8 cellular contexts compared by ENCODE assay signal in genomic region chr7:36287371-36288241, GRCh38.
A peak's percentile ranks its signal among the peaks of the same experiment; 100 is the strongest.
DNase-seq lines count a peak whose midpoint lies in the region; ATAC-seq lines count a peak whose summit lies in the region.

No MANE protein-coding gene starts in this region.

- H3K9ac ChIP-seq in Karpas-422 (ENCODE audit: low read length) = peak overlapping the region; percentile 73
- peak overlapping the region; percentile 26 to 60 for H3K9ac ChIP-seq in mucosa of rectum (ENCODE audit: low read depth in 1 of 2, low read length in 2 of 2)

- peaks cover 12% of the 10 kb centered on the region; the same call in 1 of the 2 replicates for H3K36me3 ChIP-seq in Karpas-422 (ENCODE audit: insufficient read depth, low read length)
- peaks cover 2% of the 10 kb centered on the region in 2 donors for H3K36me3 ChIP-seq in mucosa of rectum (ENCODE audit: control insufficient read depth in 2 of 2, insufficient read depth in 2 of 2, low read length in 2 of 2)

- H4K20me1 ChIP-seq in Karpas-422 (ENCODE audit: insufficient read depth, low read depth, low read length) = no peaks in the 10 kb centered on the region

- H3K36me3 Mint-ChIP-seq in activated CD4-positive, alpha-beta memory T cell treated with anti-CD3 and anti-CD28 coated beads, Interleukin-2, amount 10 ng/mL, durations not matched to agents 7 days and 5 days (ENCODE audit: low read depth) = peaks cover 5% of the 10 kb centered on the region

- peak overlapping the region; percentile 81 for H3K4me2 ChIP-seq in Karpas-422 (ENCODE audit: low read depth, low read length, poor library complexity, severe bottlenecking)

- H3K9me3 ChIP-seq in Karpas-422 (ENCODE audit: low read length) = no peaks in the 10 kb centered on the region
- no peaks in the 10 kb centered on the region for H3K9me3 ChIP-seq in mucosa of rectum (ENCODE audit: control insufficient read depth in 2 of 2, low read length in 2 of 2)

- H3K4me3 Mint-ChIP-seq in activated CD4-positive, alpha-beta memory T cell treated with anti-CD3 and anti-CD28 coated beads, Interleukin-2, amount 10 ng/mL, durations not matched to agents 7 days and 5 days = peak overlapping the region; percentile 69

- H3K79me2 ChIP-seq in Karpas-422 (ENCODE audit: low read length) = peaks cover 47% of the 10 kb centered on the region

- CTCF ChIA-PET in activated CD4-positive, alpha-beta memory T cell treated with anti-CD3 and anti-CD28 coated beads, Interleukin-2, amount 10 ng/mL, durations not matched to agents 7 days and 5 days (lab: Charles Lee) = interaction anchor here (0.5 to 6.9 kb wide), 15 partner anchors 11 to 1161 kb away, joined by 3 to 82 read pairs (median 4); no protein-coding TSS in a partner anchor

- POLR2A ChIA-PET in activated CD4-positive, alpha-beta memory T cell treated with anti-CD3 and anti-CD28 coated beads, Interleukin-2, amount 10 ng/mL, durations not matched to agents 7 days and 5 days (lab: Charles Lee) = interaction anchor here (0.8 to 3.3 kb wide), 10 partner anchors 10 to 641 kb away, joined by 3 to 15 read pairs (median 4); partner anchors contain the start of genes ANLN, HERPUD2 and SEPTIN7

- peak overlapping the region; percentile 100 for H3K27ac ChIP-seq in Karpas-422 (ENCODE audit: low read length)
- H3K27ac ChIP-seq in mucosa of rectum (ENCODE audit: low read depth in 2 of 2, low read length in 2 of 2) = peak overlapping the region; percentile 69 to 77

- peaks cover 88% of the 10 kb centered on the region for H3K4me1 Mint-ChIP-seq in activated CD4-positive, alpha-beta memory T cell treated with anti-CD3 and anti-CD28 coated beads, Interleukin-2, amount 10 ng/mL, durations not matched to agents 7 days and 5 days

- no peaks in the 10 kb centered on the region for H3K9me3 Mint-ChIP-seq in activated CD4-positive, alpha-beta memory T cell treated with anti-CD3 and anti-CD28 coated beads, Interleukin-2, amount 10 ng/mL, durations not matched to agents 7 days and 5 days

- ATAC-seq in GM18870 (IDR thresholded peaks at IDR 0.05; ENCODE audit: unreplicated experiment) = no peak
- ATAC-seq in GM19351 (IDR thresholded peaks at IDR 0.05; ENCODE audit: unreplicated experiment) = no peak

- H3K4me3 ChIP-seq in Karpas-422 (ENCODE audit: low read length) (peak overlapping the region; percentile 50; the same call in 1 of the 2 replicates), mucosa of rectum (ENCODE audit: low read length in 2 of 2) (peak overlapping the region; percentile 49 to 72)

- no peak overlapping the region for H2AFZ ChIP-seq in Karpas-422 (ENCODE audit: low read length)

- H3K9me2 ChIP-seq in Karpas-422 (replicated peaks; ENCODE audit: insufficient read depth, low read length) = no peaks in the 10 kb centered on the region

- DNase-seq in activated gamma-delta T cell (lab: John Stamatoyannopoulos, UW) (peak; percentile 15), activated gamma-delta T cell treated with Interleukin-2 at 50 U/mL for 16 hours (no peak), Karpas-422 (peak; percentile 93), NCI-H1436 (lab: John Stamatoyannopoulos, UW) (no peak)
- DNase-seq in activated CD4-positive, alpha-beta memory T cell treated with anti-CD3 and anti-CD28 coated beads, Interleukin-2, amount 10 ng/mL, durations not matched to agents 7 days and 5 days = peak; percentile 60

- H3K4me1 ChIP-seq in Karpas-422 (ENCODE audit: low read length) (peaks cover 92% of the 10 kb centered on the region), mucosa of rectum (ENCODE audit: control insufficient read depth in 2 of 2, insufficient read depth in 2 of 2, low read length in 2 of 2) (peaks cover 32 to 44% of the 10 kb centered on the region in 2 donors)

- peak overlapping the region; percentile 92 for H3K27ac Mint-ChIP-seq in activated CD4-positive, alpha-beta memory T cell treated with anti-CD3 and anti-CD28 coated beads, Interleukin-2, amount 10 ng/mL, durations not matched to agents 7 days and 5 days

- H3K27me3 ChIP-seq in Karpas-422 (ENCODE audit: low read length) = no peaks in the 10 kb centered on the region
- no peaks in the 10 kb centered on the region for H3K27me3 ChIP-seq in mucosa of rectum (ENCODE audit: control insufficient read depth in 2 of 2, insufficient read depth in 2 of 2, low read length in 2 of 2)

- no peaks in the 10 kb centered on the region for H3K27me3 Mint-ChIP-seq in activated CD4-positive, alpha-beta memory T cell treated with anti-CD3 and anti-CD28 coated beads, Interleukin-2, amount 10 ng/mL, durations not matched to agents 7 days and 5 days

Comparison
In these comparisons a context has a peak if more than half of its experiments do, and no peak if none do; other contexts are left out.
1. DNase-seq: peak in activated gamma-delta T cell (single experiment), Karpas-422 (single experiment) and activated CD4-positive, alpha-beta memory T cell treated with anti-CD3 and anti-CD28 coated beads, Interleukin-2, amount 10 ng/mL, durations not matched to agents 7 days and 5 days (single experiment); none in activated gamma-delta T cell treated with Interleukin-2 at 50 U/mL for 16 hours (single experiment) and NCI-H1436 (single experiment).